18 cellular contexts compared by ENCODE assay signal in genomic region chr5:167754501-167754941, GRCh38.
DNase-seq lines count a peak whose midpoint lies in the region; ATAC-seq, FAIRE-seq and TF ChIP-seq lines count a peak whose summit lies in the region.
"Had no signal": no experiment of that assay in that cellular context is flagged by ENCODE, and none has a peak within 500 bp of the region (broad histone marks: within the 10 kb centered on the region; RNA-seq: fewer than 3 reads in every experiment).

No MANE protein-coding gene starts in this region.

- TF ChIP-seq CTCF in AG09309 (IDR thresholded peaks at IDR 0.05; ENCODE audit: control insufficient read depth, insufficient read depth, low read depth, low read length, missing control alignments) = no peak
- no peak for TF ChIP-seq CTCF in bronchial epithelial cell (IDR thresholded peaks at IDR 0.05; ENCODE audit: insufficient read depth, low read length, severe bottlenecking)
- no peak for TF ChIP-seq CTCF in heart right ventricle (IDR thresholded peaks at IDR 0.05)

- H3K36me3 ChIP-seq in bronchial epithelial cell (ENCODE audit: control insufficient read depth, insufficient read depth, low read length) (no peaks in the 10 kb centered on the region), heart right ventricle (no peaks in the 10 kb centered on the region)

- H3K27ac ChIP-seq in heart right ventricle = no peak overlapping the region
- H3K27ac ChIP-seq: KMS-11 had no signal

- peak; percentile 70 for DNase-seq in AG09309 (ENCODE audit: low read depth)
- peak; percentile 90 for DNase-seq in HS-5 (ENCODE audit: low read depth)
- peak; percentile 79 for DNase-seq in bronchial epithelial cell (ENCODE audit: low read depth)
- DNase-seq in left kidney (ENCODE audit: low read depth, low spot score) = peak; percentile 32
- no peak for DNase-seq in heart right ventricle
- no peak for DNase-seq in activated CD4-positive, CD25-positive, alpha-beta regulatory T cell (lab: John Stamatoyannopoulos, UW)
- DNase-seq: activated CD4-positive, CD25-positive, alpha-beta regulatory T cell treated with anti-CD3 and anti-CD28 coated beads, Interleukin-2, amount 50 U/mL, for 72 hours; AML-193; central memory CD4-positive, alpha-beta T cell; DMS153; natural killer cell; NCI-H187 treated with DMSO at 0.1 percent for 48 hours; NCI-H526; RPMI8226; stimulated activated naive CD4-positive, alpha-beta T cell treated with Interleukin-2 at 50 U/mL for 16 hours had no signal

- ATAC-seq in heart right ventricle (no peak), GM18861 (IDR thresholded peaks at IDR 0.05; ENCODE audit: unreplicated experiment) (no peak), GM21360 (IDR thresholded peaks at IDR 0.05; ENCODE audit: unreplicated experiment) (no peak)
- ATAC-seq: natural killer cell had no signal

- 78 to 82% methylated on average over 5 of the region's 5 CpGs for WGBS in heart right ventricle, 2 donors

- no peaks in the 10 kb centered on the region for H3K27me3 ChIP-seq in bronchial epithelial cell (ENCODE audit: control insufficient read depth, insufficient read depth, low read length)
- peaks cover 0 to 19% (median 0%) of the 10 kb centered on the region in 7 donors for H3K27me3 ChIP-seq in heart right ventricle

- FAIRE-seq in bronchial epithelial cell (lab: Jason Lieb, UNC) = no peak

- no peaks in the 10 kb centered on the region for H3K9me3 ChIP-seq in heart right ventricle

- intact Hi-C loops in heart right ventricle (cut with DNase I) = no loop called here

- peak overlapping the region; percentile 34 for H3K4me3 ChIP-seq in AG09309 (ENCODE audit: control insufficient read depth, low read depth, low read length)
- H3K4me3 ChIP-seq in bronchial epithelial cell (ENCODE audit: low read depth, low read length) = peak overlapping the region; percentile 14
- no peak overlapping the region for H3K4me3 ChIP-seq in heart right ventricle

- no peaks in the 10 kb centered on the region for H3K4me1 ChIP-seq in heart right ventricle

Comparison
In these comparisons a context has a peak if more than half of its experiments do, and no peak if none do; other contexts are left out.
1. DNase-seq: peak in AG09309 (single experiment), HS-5 (single experiment), bronchial epithelial cell (single experiment) and left kidney (single experiment); none in heart right ventricle (0 of 2) and activated CD4-positive, CD25-positive, alpha-beta regulatory T cell (0 of 4).
2. H3K4me3 ChIP-seq: peak in AG09309 (single experiment) and bronchial epithelial cell (single experiment); none in heart right ventricle (0 of 10).